ENCODE assay signal across 8 cellular contexts in genomic region chr3:141797167-141797773, GRCh38. TPM values are rescaled to one million over a fixed set of nuclear protein-coding genes. Genes with fewer than 3 reads are reported as not detected.
DNase-seq lines count a peak whose midpoint lies in the region; ATAC-seq and TF ChIP-seq lines count a peak whose summit lies in the region.

No MANE protein-coding gene starts in this region.

- no peaks in the 10 kb centered on the region for H3K27me3 ChIP-seq in left ventricle myocardium inferior (ENCODE audit: low read depth)
- no peaks in the 10 kb centered on the region for H3K27me3 ChIP-seq in parathyroid adenoma (ENCODE audit: control insufficient read depth, insufficient read depth, low read length)

- peak overlapping the region; percentile 100 for H3K27ac Mint-ChIP-seq in activated naive CD8-positive, alpha-beta T cell

- TF ChIP-seq POLR2A in NB4 (IDR thresholded peaks at IDR 0.05; ENCODE audit: extremely low read depth, insufficient read length): peak; percentile 52

- DNase-seq in NB4 (ENCODE audit: low read depth) (peak; percentile 93), left ventricle myocardium inferior (peak; percentile 81), NCI-H774 (lab: John Stamatoyannopoulos, UW) (no peak), NCI-H1105 treated with DMSO at 0.1 percent for 48 hours (lab: John Stamatoyannopoulos, UW) (no peak), NCI-H748 treated with DMSO at 0.1 percent for 48 hours (lab: John Stamatoyannopoulos, UW) (no peak)

- H3K36me3 Mint-ChIP-seq in activated naive CD8-positive, alpha-beta T cell: no peaks in the 10 kb centered on the region

- H3K27me3 Mint-ChIP-seq in activated naive CD8-positive, alpha-beta T cell: no peaks in the 10 kb centered on the region

- no peaks in the 10 kb centered on the region for H3K79me2 ChIP-seq in parathyroid adenoma

- peak overlapping the region; percentile 85 for H3K27ac ChIP-seq in left ventricle myocardium inferior (replicated peaks)
- peak overlapping the region; percentile 36 for H3K27ac ChIP-seq in parathyroid adenoma

- peak overlapping the region; percentile 85 for H3K4me3 Mint-ChIP-seq in activated naive CD8-positive, alpha-beta T cell

- H3K36me3 ChIP-seq in left ventricle myocardium inferior (no peaks in the 10 kb centered on the region), parathyroid adenoma (ENCODE audit: control insufficient read depth, insufficient read depth, low read length) (no peaks in the 10 kb centered on the region)

- H2AFZ ChIP-seq in parathyroid adenoma: peak overlapping the region; percentile 45

- H3K4me2 ChIP-seq in parathyroid adenoma (ENCODE audit: low read length): peak overlapping the region; percentile 49

- no peaks in the 10 kb centered on the region for H3K9me3 Mint-ChIP-seq in activated naive CD8-positive, alpha-beta T cell (ENCODE audit: low read depth)

- intact Hi-C loops in left ventricle myocardium inferior (cut with micrococcal nuclease): no loop called here

- peaks cover 59% of the 10 kb centered on the region for H3K4me1 Mint-ChIP-seq in activated naive CD8-positive, alpha-beta T cell (ENCODE audit: low read depth)

- H3K4me3 ChIP-seq in NB4 (ENCODE audit: low read depth, low read length) (peak overlapping the region; percentile 63), left ventricle myocardium inferior (peak overlapping the region; percentile 63), parathyroid adenoma (ENCODE audit: low read depth, low read length) (peak overlapping the region; percentile 22)

- no peak overlapping the region for H3K9ac ChIP-seq in parathyroid adenoma

- H3K9me3 ChIP-seq in left ventricle myocardium inferior (replicated peaks) (peaks cover 16% of the 10 kb centered on the region), parathyroid adenoma (ENCODE audit: control insufficient read depth, low read length) (no peaks in the 10 kb centered on the region)

- peaks cover 29% of the 10 kb centered on the region for H3K4me1 ChIP-seq in left ventricle myocardium inferior
- no peaks in the 10 kb centered on the region for H3K4me1 ChIP-seq in parathyroid adenoma

- peak; percentile 9 for ATAC-seq in GM19035 (IDR thresholded peaks at IDR 0.05; ENCODE audit: unreplicated experiment)

- TF ChIP-seq CTCF in NB4 (IDR thresholded peaks at IDR 0.05; ENCODE audit: low read depth, low read length): no peak
- TF ChIP-seq CTCF in left ventricle myocardium inferior (IDR thresholded peaks at IDR 0.05; ENCODE audit: borderline replicate concordance): no peak
- no peak for TF ChIP-seq CTCF in parathyroid adenoma (IDR thresholded peaks at IDR 0.05)

RNA-seq across cellular contexts. Expression of gene GRK7, which starts 34.1 kb away (rescaled TPM):
- not detected for total RNA-seq in left ventricle myocardium inferior

RNA-seq across cellular contexts. Expression of gene RNF7, which starts 59.2 kb away (rescaled TPM):
- total RNA-seq in left ventricle myocardium inferior: 89.6 TPM

Comparison
In these comparisons a context has a peak if more than half of its experiments do, and no peak if none do; other contexts are left out.
1. DNase-seq: peak in NB4 (single experiment) and left ventricle myocardium inferior (single experiment); none in NCI-H774 (single experiment), NCI-H1105 treated with DMSO at 0.1 percent for 48 hours (single experiment) and NCI-H748 treated with DMSO at 0.1 percent for 48 hours (single experiment).
2. Peak in every context shown above with its lines, with median percentiles within 50 percentile points of each other: H3K4me3 ChIP-seq.